In the genomic region with DNA sequence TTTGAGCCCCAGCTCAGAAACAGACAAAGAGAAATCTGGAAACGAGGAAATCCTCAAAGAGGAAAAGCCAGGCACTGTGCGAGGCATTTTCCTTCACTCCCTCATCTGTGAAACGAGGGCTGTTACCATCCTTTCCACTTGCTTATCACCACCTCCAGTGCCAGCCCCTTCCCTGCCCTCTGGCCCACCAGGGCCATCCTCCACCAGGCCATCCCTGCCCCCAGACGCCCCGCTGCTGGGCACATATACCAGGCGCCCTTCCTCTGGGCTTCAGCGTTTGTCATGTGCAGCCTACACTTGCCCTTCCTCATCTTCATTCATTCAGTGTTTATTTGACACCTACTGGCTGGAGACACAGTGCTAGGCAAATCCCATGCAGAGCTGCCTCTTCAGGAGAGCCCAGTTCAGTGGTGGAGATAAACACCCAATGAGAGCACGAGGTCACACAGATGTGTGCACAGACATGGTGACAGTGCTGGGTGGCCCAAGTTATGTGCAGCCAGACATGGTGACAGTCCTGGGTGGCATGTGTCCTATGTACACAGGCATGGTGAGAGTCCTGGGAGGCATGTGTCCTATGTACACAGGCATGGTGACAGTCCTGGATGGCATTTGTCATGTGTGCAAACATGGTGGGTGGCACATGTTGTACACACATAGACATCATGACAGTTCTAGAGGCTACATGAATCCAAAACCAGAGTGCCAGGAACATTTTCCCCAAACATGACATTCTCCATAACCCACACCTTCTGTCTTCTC, we compare ENCODE assay signal across 2 cellular contexts.
TF ChIP-seq lines count a peak whose summit lies in the region.

No MANE protein-coding gene starts in this region.

TF ChIP-seq in IMR-90, 13 proteins besides CTCF, POLR2A, EP300 and RAD21:
- TF ChIP-seq MAFK (IDR thresholded peaks at IDR 0.05; ENCODE audit: low read depth, low read length) (no peak), CHD1 (IDR thresholded peaks at IDR 0.05; ENCODE audit: low read depth, low read length) (no peak), BHLHE40 (IDR thresholded peaks at IDR 0.05; ENCODE audit: low read depth, low read length) (no peak)
- TF ChIP-seq, protein P1, sequence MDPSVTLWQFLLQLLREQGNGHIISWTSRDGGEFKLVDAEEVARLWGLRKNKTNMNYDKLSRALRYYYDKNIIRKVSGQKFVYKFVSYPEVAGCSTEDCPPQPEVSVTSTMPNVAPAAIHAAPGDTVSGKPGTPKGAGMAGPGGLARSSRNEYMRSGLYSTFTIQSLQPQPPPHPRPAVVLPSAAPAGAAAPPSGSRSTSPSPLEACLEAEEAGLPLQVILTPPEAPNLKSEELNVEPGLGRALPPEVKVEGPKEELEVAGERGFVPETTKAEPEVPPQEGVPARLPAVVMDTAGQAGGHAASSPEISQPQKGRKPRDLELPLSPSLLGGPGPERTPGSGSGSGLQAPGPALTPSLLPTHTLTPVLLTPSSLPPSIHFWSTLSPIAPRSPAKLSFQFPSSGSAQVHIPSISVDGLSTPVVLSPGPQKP (IDR thresholded peaks at IDR 0.05; ENCODE audit: borderline replicate concordance, low read depth, low read length): no peak
TF ChIP-seq in IMR-90: peak in this region for 0.

TF ChIP-seq in WTC11, 78 proteins besides CTCF, POLR2A, EP300 and RAD21 (continued from another document):
- 0 out of 2 replicates have a peak, but pooled peaks have one; percentile 58 for TF ChIP-seq CREB1 (CRISPR knock-in tag; IDR thresholded peaks at IDR 0.05)
- no peak for TF ChIP-seq NR1H2 (CRISPR knock-in tag; IDR thresholded peaks at IDR 0.05)
- TF ChIP-seq E2F5 (CRISPR knock-in tag; IDR thresholded peaks at IDR 0.05): 0 out of 2 replicates have a peak, but pooled peaks have one; percentile 23
- no peak for TF ChIP-seq ZNF121 (CRISPR knock-in tag; IDR thresholded peaks at IDR 0.05)
